17 cellular contexts compared by ENCODE assay signal in genomic region chr2:165544897-165545296, GRCh38.
DNase-seq lines count a peak whose midpoint lies in the region; ATAC-seq, FAIRE-seq and TF ChIP-seq lines count a peak whose summit lies in the region.
"Had no signal": no experiment of that assay in that cellular context is flagged by ENCODE, and none has a peak within 500 bp of the region (broad histone marks: within the 10 kb centered on the region; RNA-seq: fewer than 3 reads in every experiment).

No MANE protein-coding gene starts in this region.

- ATAC-seq in GM19372 (IDR thresholded peaks at IDR 0.05; ENCODE audit: low read depth, unreplicated experiment) (peak; percentile 96), HG02759 (IDR thresholded peaks at IDR 0.05; ENCODE audit: unreplicated experiment) (peak; percentile 96), HG03432 (IDR thresholded peaks at IDR 0.05; ENCODE audit: unreplicated experiment) (peak; percentile 94)
- ATAC-seq: SK-N-SH treated with all-trans-retinoic acid at 6 μM for 48 hours; stimulated activated naive CD8-positive, alpha-beta T cell treated with anti-CD3 and anti-CD28 coated beads, Interleukin-15, amount 100 ng/mL, for 72 hours had no signal

- FAIRE-seq in GM12892 (lab: Jason Lieb, UNC): no peak
- FAIRE-seq: D721Med, endothelial cell of umbilical vein had no signal

- TF ChIP-seq POLR2A in GM12892 (IDR thresholded peaks at IDR 0.05; ENCODE audit: low read depth, low read length): no peak

- no peak overlapping the region for H3K4me3 ChIP-seq in GM12865 (ENCODE audit: low read depth, low read length)
- H3K4me3 ChIP-seq: ovary had no signal

- DNase-seq in GM12865 (ENCODE audit: low read depth): peak; percentile 39
- no peak for DNase-seq in NCI-H1436 treated with DMSO at 0.1 percent for 48 hours (lab: John Stamatoyannopoulos, UW)
- DNase-seq in stimulated activated CD4-positive, alpha-beta T cell treated with anti-CD3 and anti-CD28 coated beads, Interleukin-15, amount 100 ng/mL, for 24 hours: no peak
- DNase-seq in NCI-H146 (lab: John Stamatoyannopoulos, UW): no peak
- DNase-seq in GM12892 (ENCODE audit: insufficient read length): no peak
- DNase-seq: activated CD4-positive, alpha-beta T cell treated with anti-CD3 and anti-CD28 coated beads for 48 hours; activated gamma-delta T cell treated with Interleukin-2 at 50 U/mL for 16 hours; mesendoderm; ovary; stimulated activated CD4-positive, alpha-beta T cell treated with anti-CD3 and anti-CD28 coated beads, Interleukin-2, amount 100 ng/mL, for 24 hours; stimulated activated naive CD8-positive, alpha-beta T cell treated with anti-CD3 and anti-CD28 coated beads, Interleukin-15, amount 100 ng/mL, for 72 hours had no signal

- TF ChIP-seq CTCF in GM12865 (IDR thresholded peaks at IDR 0.05; ENCODE audit: insufficient read depth, low read depth, low read length, missing control alignments): no peak
